Comparison of ENCODE assay signal across 9 cellular contexts in the genomic region with DNA sequence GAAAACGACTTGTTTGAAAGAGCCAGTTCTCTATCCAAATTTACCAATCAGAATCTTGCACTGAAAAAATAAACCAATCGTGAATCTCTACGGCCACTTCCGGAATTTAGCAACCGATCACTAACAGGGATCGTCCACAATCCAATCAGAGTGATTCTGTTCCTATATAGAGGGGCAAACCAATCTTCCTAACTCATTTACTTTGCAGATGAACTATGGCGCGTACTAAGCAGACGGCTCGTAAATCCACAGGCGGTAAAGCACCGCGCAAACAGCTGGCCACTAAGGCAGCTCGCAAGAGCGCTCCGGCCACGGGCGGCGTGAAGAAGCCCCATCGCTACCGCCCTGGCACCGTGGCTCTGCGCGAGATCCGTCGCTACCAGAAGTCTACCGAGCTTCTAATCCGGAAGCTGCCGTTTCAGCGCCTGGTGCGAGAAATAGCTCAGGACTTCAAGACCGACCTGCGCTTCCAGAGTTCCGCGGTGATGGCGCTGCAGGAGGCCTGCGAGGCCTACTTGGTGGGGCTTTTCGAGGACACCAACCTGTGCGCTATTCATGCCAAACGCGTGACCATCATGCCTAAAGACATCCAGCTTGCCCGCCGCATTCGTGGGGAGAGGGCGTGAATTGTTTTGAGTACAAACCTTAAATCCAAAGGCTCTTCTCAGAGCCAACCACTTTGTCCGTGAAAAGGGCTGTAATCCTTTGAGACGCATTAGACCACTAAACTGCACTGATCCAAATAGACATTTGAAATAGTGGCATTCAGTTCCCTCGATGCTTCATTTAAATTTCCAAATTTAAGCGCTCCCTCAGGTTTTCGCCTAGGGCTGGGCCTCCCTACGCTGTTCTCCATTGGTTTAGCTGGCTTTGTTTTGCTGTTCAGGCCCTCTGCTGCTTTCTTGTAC.
DNase-seq lines count a peak whose midpoint lies in the region; ATAC-seq and TF ChIP-seq lines count a peak whose summit lies in the region.
"Had no signal": no experiment of that assay in that cellular context is flagged by ENCODE, and none has a peak within 500 bp of the region (broad histone marks: within the 10 kb centered on the region; RNA-seq: fewer than 3 reads in every experiment).

No MANE protein-coding gene starts in this region.

- H3K36me3 ChIP-seq in DND-41 (ENCODE audit: insufficient read depth, low read length) (peaks cover 11% of the 10 kb centered on the region), SJCRH30 (peaks cover 9% of the 10 kb centered on the region; the same call in 1 of the 2 replicates), prostate gland (no peaks in the 10 kb centered on the region)

- peaks cover 1% of the 10 kb centered on the region for H3K9me3 Mint-ChIP-seq in glutamatergic neuron (ENCODE audit: unreplicated experiment)
- H3K9me3 Mint-ChIP-seq: brain had no signal

- H3K27me3 ChIP-seq in DND-41 (ENCODE audit: insufficient read depth, low read length, poor library complexity), result no peaks in the 10 kb centered on the region
- no peaks in the 10 kb centered on the region for H3K27me3 ChIP-seq in SJCRH30
- H3K27me3 ChIP-seq in prostate gland (replicated peaks; ENCODE audit: insufficient read depth), result no peaks in the 10 kb centered on the region

- peak overlapping the region; percentile 87 for H3K9ac ChIP-seq in DND-41 (ENCODE audit: low read depth, low read length)

- WGBS in prostate gland, result 21% methylated on average over 51 of the region's 51 CpGs

- H2AFZ ChIP-seq in DND-41 (ENCODE audit: low read depth, low read length), result no peak overlapping the region

- H3K4me1 ChIP-seq in DND-41 (ENCODE audit: insufficient read depth, low read length) (peaks cover 55% of the 10 kb centered on the region), SJCRH30 (0 out of 2 replicates have a peak, but pooled peaks cover 4% of the 10 kb centered on the region), prostate gland (replicated peaks) (no peaks in the 10 kb centered on the region)

- ATAC-seq in DND-41 (ENCODE audit: insufficient read depth, low read depth), result no peak
- ATAC-seq in GM21447 (IDR thresholded peaks at IDR 0.05; ENCODE audit: unreplicated experiment), result no peak
- ATAC-seq in HG03045 (IDR thresholded peaks at IDR 0.05; ENCODE audit: unreplicated experiment), result no peak

- no peaks in the 10 kb centered on the region for H4K20me1 ChIP-seq in DND-41 (ENCODE audit: insufficient read depth, low read length)

- peak overlapping the region; percentile 75 for H3K4me2 ChIP-seq in DND-41 (ENCODE audit: insufficient read depth, low read length)

- H3K9me3 ChIP-seq in DND-41 (ENCODE audit: insufficient read depth, low read length, severe bottlenecking) (no peaks in the 10 kb centered on the region), SJCRH30 (replicated peaks) (no peaks in the 10 kb centered on the region), prostate gland (no peaks in the 10 kb centered on the region)

- no peak overlapping the region for H3K27ac Mint-ChIP-seq in glutamatergic neuron (ENCODE audit: unreplicated experiment)
- H3K27ac Mint-ChIP-seq: brain had no signal

- H3K4me1 Mint-ChIP-seq in glutamatergic neuron (ENCODE audit: low read depth, unreplicated experiment), result no peaks in the 10 kb centered on the region

- H3K4me3 ChIP-seq in DND-41 (ENCODE audit: low read depth in 1 of 2, low read length in 2 of 2), result peak overlapping the region; percentile 60 to 71; a peak in 3 of 4 replicates
- H3K4me3 ChIP-seq in SJCRH30, result peak overlapping the region; percentile 70
- H3K4me3 ChIP-seq in prostate gland, result peak overlapping the region; percentile 41 to 50

- TF ChIP-seq POLR2A in prostate gland (IDR thresholded peaks at IDR 0.05), result no peak

- intact Hi-C loops in prostate gland (cut with DNase I), result loop anchor here (5.0 to 10.0 kb wide), 2 partner anchors 47 to 910 kb away; a partner anchor contains a TSS

- DNase-seq in DND-41 (no peak), SJCRH30 (no peak), glutamatergic neuron (peak; percentile 74), prostate gland (ENCODE audit: low spot score) (peak; percentile 57), Ammon's horn (ENCODE audit: low spot score) (no peak)
- no peak for DNase-seq in activated CD4-positive, alpha-beta T cell treated with anti-CD3 and anti-CD28 coated beads, Interleukin-2, amount 50 U/mL, for 4 hours

- H3K27ac ChIP-seq in DND-41 (ENCODE audit: low read length), result peak overlapping the region; percentile 99
- peak overlapping the region; percentile 94 for H3K27ac ChIP-seq in SJCRH30
- H3K27ac ChIP-seq in prostate gland, result peak overlapping the region; percentile 87 to 88

- no peak for TF ChIP-seq CTCF in DND-41 (IDR thresholded peaks at IDR 0.05; ENCODE audit: borderline replicate concordance, extremely low read depth, low read length, poor library complexity, severe bottlenecking)
- no peak for TF ChIP-seq CTCF in glutamatergic neuron (IDR thresholded peaks at IDR 0.05; ENCODE audit: partially characterized antibody, unreplicated experiment)
- no peak for TF ChIP-seq CTCF in prostate gland (IDR thresholded peaks at IDR 0.05)

- H3K27me3 Mint-ChIP-seq in glutamatergic neuron (ENCODE audit: unreplicated experiment), result no peaks in the 10 kb centered on the region
- H3K27me3 Mint-ChIP-seq: brain had no signal

- H3K79me2 ChIP-seq in DND-41 (ENCODE audit: insufficient read depth, low read length), result peaks cover 14% of the 10 kb centered on the region

- H3K4me3 Mint-ChIP-seq in glutamatergic neuron (ENCODE audit: unreplicated experiment), result no peak overlapping the region
- H3K4me3 Mint-ChIP-seq: brain had no signal

- no peaks in the 10 kb centered on the region for H3K36me3 Mint-ChIP-seq in glutamatergic neuron (ENCODE audit: unreplicated experiment)
- H3K36me3 Mint-ChIP-seq: brain had no signal

Comparison
In these comparisons a context has a peak if more than half of its experiments do, and no peak if none do; other contexts are left out.
1. DNase-seq: peak in glutamatergic neuron (single experiment) and prostate gland (single experiment); none in DND-41 (single experiment), SJCRH30 (0 of 2), Ammon's horn (single experiment) and activated CD4-positive, alpha-beta T cell treated with anti-CD3 and anti-CD28 coated beads, Interleukin-2, amount 50 U/mL, for 4 hours (0 of 2).
2. Peak in every context shown above with its lines, with median percentiles within 50 percentile points of each other: H3K27ac ChIP-seq and H3K4me3 ChIP-seq.